Comparison of ENCODE assay signal across 10 cellular contexts in the genomic region with DNA sequence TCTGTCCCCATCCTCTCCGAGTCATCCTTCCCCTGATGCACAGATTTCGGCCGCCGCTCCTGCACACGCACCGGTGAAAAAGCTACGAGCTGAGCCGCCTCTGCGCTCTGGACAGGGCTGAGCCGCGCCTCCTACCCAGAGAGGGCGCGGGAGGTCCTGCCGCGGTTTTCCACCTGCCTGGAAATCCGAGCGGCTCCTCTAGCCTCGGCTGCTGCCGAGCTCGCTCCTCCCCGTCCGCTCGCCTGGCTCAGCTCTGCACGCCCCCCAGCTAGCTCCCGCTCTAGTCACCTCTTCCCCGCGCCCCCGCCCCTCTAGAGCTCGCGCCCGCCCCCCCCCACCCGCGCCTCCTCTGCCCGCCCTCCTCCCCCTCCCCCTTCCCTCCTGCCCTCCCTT. TPM values are rescaled to one million over a fixed set of nuclear protein-coding genes. Genes with fewer than 3 reads are reported as not detected.
A peak's percentile ranks its signal among the peaks of the same experiment; 100 is the strongest.
DNase-seq lines count a peak whose midpoint lies in the region; ATAC-seq, FAIRE-seq and TF ChIP-seq lines count a peak whose summit lies in the region.
"Had no signal": no experiment of that assay in that cellular context is flagged by ENCODE, and none has a peak within 500 bp of the region (broad histone marks: within the 10 kb centered on the region; RNA-seq: fewer than 3 reads in every experiment).

No MANE protein-coding gene starts in this region.

- H3K36me3 ChIP-seq in HEK293 (ENCODE audit: control insufficient read depth in 2 of 2, insufficient read depth in 1 of 2, low read length in 2 of 2) (no peaks in the 10 kb centered on the region), prostate gland (no peaks in the 10 kb centered on the region), psoas muscle (ENCODE audit: insufficient read depth in 1 of 2, low read depth in 1 of 2) (no peaks in the 10 kb centered on the region), kidney (ENCODE audit: control insufficient read depth in 1 of 2, insufficient read depth in 2 of 2, low read length in 2 of 2) (no peaks in the 10 kb centered on the region)

- CTCF ChIA-PET in HEK293 (lab: Yijun Ruan, JAX) = no interaction called here

- FAIRE-seq in kidney (lab: Jason Lieb, UNC) = no peak

- H3K4me1 ChIP-seq in HEK293 (ENCODE audit: control insufficient read depth, insufficient read depth, low read length) (no peaks in the 10 kb centered on the region), prostate gland (replicated peaks) (no peaks in the 10 kb centered on the region), psoas muscle (no peaks in the 10 kb centered on the region), kidney (ENCODE audit: control insufficient read depth in 1 of 2, insufficient read depth in 1 of 2, low read depth in 1 of 2, low read length in 2 of 2) (peaks cover 0 to 12% of the 10 kb centered on the region in 2 donors)

- DNase-seq in NCI-H69 (lab: John Stamatoyannopoulos, UW) = peak; percentile 69
- peak; percentile 88 for DNase-seq in glomerular visceral epithelial cell (ENCODE audit: extremely low spot score)
- DNase-seq in prostate gland (ENCODE audit: low spot score) = no peak
- no peak for DNase-seq in psoas muscle
- no peak for DNase-seq in kidney
- DNase-seq: activated naive CD4-positive, alpha-beta T cell treated with anti-CD3 and anti-CD28 coated beads for 36 hours; NCI-H226 had no signal

- TF ChIP-seq CTCF in HEK293 (tag by site-specific recombination; IDR thresholded peaks at IDR 0.05) = no peak
- TF ChIP-seq CTCF in prostate gland (IDR thresholded peaks at IDR 0.05) = no peak
- no peak for TF ChIP-seq CTCF in psoas muscle (IDR thresholded peaks at IDR 0.05)
- no peak for TF ChIP-seq CTCF in kidney (IDR thresholded peaks at IDR 0.05; ENCODE audit: borderline replicate concordance, extremely low read depth, insufficient read depth)

- H3K4me3 ChIP-seq in HEK293 (ENCODE audit: low read depth, low read length) (peak overlapping the region; percentile 24; the same call in 1 of the 2 replicates), prostate gland (peak overlapping the region; percentile 31 to 55), psoas muscle (no peak overlapping the region), kidney (ENCODE audit: low read length in 2 of 2) (no peak overlapping the region)

- no peak overlapping the region for H3K9ac ChIP-seq in kidney (ENCODE audit: low read length in 2 of 2)

- no peaks in the 10 kb centered on the region for H3K27me3 ChIP-seq in prostate gland (replicated peaks; ENCODE audit: insufficient read depth)
- H3K27me3 ChIP-seq in psoas muscle (ENCODE audit: insufficient read depth in 3 of 3, low read length in 2 of 3) = peaks cover 0 to 62% (median 21%) of the 10 kb centered on the region in 3 donors

- 0% methylated on average over 4 of the region's 34 CpGs for WGBS in prostate gland
- WGBS in psoas muscle, 3 donors = 1 to 2% (median 1%) methylated on average over 23 to 31 of the region's 34 CpGs

- POLR2A ChIA-PET in HEK293 (lab: Yijun Ruan, JAX) = no interaction called here

- no peak for TF ChIP-seq POLR2A in prostate gland (IDR thresholded peaks at IDR 0.05)

- intact Hi-C loops in prostate gland (cut with DNase I) (no loop called here), psoas muscle (cut with DNase I) (no loop called here), kidney (cut with DNase I) (no loop called here)

- no peak for ATAC-seq in HG03432 (IDR thresholded peaks at IDR 0.05; ENCODE audit: unreplicated experiment)
- no peak for ATAC-seq in psoas muscle
- no peak for ATAC-seq in GM19463 (IDR thresholded peaks at IDR 0.05; ENCODE audit: unreplicated experiment)

- H3K27ac ChIP-seq in HEK293 (ENCODE audit: extremely low read depth, low read depth, low read length) (no peak overlapping the region), prostate gland (peak overlapping the region in 1 of 2 donors; percentile 41), psoas muscle (no peak overlapping the region), kidney (ENCODE audit: low read depth in 2 of 2, low read length in 2 of 2) (no peak overlapping the region)

- no peaks in the 10 kb centered on the region for H3K9me3 ChIP-seq in HEK293 (ENCODE audit: control insufficient read depth, insufficient read depth, low read depth, low read length)
- no peaks in the 10 kb centered on the region for H3K9me3 ChIP-seq in prostate gland
- H3K9me3 ChIP-seq in psoas muscle = no peaks in the 10 kb centered on the region
- no peaks in the 10 kb centered on the region for H3K9me3 ChIP-seq in kidney (ENCODE audit: control insufficient read depth in 1 of 2, low read length in 2 of 2)

TF ChIP-seq in HEK293, 187 proteins besides CTCF, POLR2A, EP300 and RAD21:
- TF ChIP-seq, protein P1, sequence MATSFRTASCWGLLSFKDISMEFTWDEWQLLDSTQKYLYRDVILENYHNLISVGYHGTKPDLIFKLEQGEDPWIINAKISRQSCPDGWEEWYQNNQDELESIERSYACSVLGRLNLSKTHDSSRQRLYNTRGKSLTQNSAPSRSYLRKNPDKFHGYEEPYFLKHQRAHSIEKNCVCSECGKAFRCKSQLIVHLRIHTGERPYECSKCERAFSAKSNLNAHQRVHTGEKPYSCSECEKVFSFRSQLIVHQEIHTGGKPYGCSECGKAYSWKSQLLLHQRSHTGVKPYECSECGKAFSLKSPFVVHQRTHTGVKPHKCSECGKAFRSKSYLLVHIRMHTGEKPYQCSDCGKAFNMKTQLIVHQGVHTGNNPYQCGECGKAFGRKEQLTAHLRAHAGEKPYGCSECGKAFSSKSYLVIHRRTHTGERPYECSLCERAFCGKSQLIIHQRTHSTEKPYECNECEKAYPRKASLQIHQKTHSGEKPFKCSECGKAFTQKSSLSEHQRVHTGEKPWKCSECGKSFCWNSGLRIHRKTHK (tag by site-specific recombination; IDR thresholded peaks at IDR 0.05) = no peak
- TF ChIP-seq, protein P2, sequence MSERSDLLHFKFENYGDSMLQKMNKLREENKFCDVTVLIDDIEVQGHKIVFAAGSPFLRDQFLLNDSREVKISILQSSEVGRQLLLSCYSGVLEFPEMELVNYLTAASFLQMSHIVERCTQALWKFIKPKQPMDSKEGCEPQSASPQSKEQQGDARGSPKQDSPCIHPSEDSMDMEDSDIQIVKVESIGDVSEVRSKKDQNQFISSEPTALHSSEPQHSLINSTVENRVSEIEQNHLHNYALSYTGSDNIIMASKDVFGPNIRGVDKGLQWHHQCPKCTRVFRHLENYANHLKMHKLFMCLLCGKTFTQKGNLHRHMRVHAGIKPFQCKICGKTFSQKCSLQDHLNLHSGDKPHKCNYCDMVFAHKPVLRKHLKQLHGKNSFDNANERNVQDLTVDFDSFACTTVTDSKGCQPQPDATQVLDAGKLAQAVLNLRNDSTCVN (tag by site-specific recombination; optimal IDR thresholded peaks at IDR 0.05) = peak; percentile 24
TF ChIP-seq in HEK293: peak in this region for 1.

RNA-seq across cellular contexts. Expression of gene SHISA9, which starts 0.2 kb away (rescaled TPM):
- 10 to 100 TPM; 20.5 to 24.0 TPM for total RNA-seq in prostate gland
- under 1 TPM; 0.06 to 0.97 (median 0.15) TPM for total RNA-seq in psoas muscle
- under 1 TPM; 0.01 to 0.13 (median 0.03) TPM for polyA plus RNA-seq in psoas muscle
- 2.8 TPM for total RNA-seq in kidney
- polyA plus RNA-seq in kidney (ENCODE audit: insufficient read depth, low read depth, low replicate concordance) = 0.95 TPM
- total RNA-seq: activated naive CD4-positive, alpha-beta T cell treated with anti-CD3 and anti-CD28 coated beads for 36 hours had no signal

Comparison
In these comparisons a context has a peak if more than half of its experiments do, and no peak if none do; other contexts are left out.
1. H3K4me3 ChIP-seq: peak in HEK293 (single experiment) and prostate gland (2 of 2); none in psoas muscle (single experiment) and kidney (0 of 2).
2. DNase-seq: peak in NCI-H69 (single experiment) and glomerular visceral epithelial cell (single experiment); none in prostate gland (single experiment), psoas muscle (0 of 2) and kidney (single experiment).